10 cellular contexts compared by ENCODE assay signal in genomic region chr19:39199025-39199424, GRCh38. TPM values are rescaled to one million over a fixed set of nuclear protein-coding genes. Genes with fewer than 3 reads are reported as not detected.
DNase-seq lines count a peak whose midpoint lies in the region; ATAC-seq and TF ChIP-seq lines count a peak whose summit lies in the region.
"Had no signal": no experiment of that assay in that cellular context is flagged by ENCODE, and none has a peak within 500 bp of the region (broad histone marks: within the 10 kb centered on the region; RNA-seq: fewer than 3 reads in every experiment).

No MANE protein-coding gene starts in this region.

- no peak overlapping the region for H3K4me3 ChIP-seq in cardiac muscle cell
- no peak overlapping the region for H3K4me3 ChIP-seq in aorta (ENCODE audit: low read length in 2 of 2)

- TF ChIP-seq CTCF in cardiac muscle cell (IDR thresholded peaks at IDR 0.05; ENCODE audit: low read depth, low read length), result no peak

- DNase-seq in cardiac muscle cell (ENCODE audit: low read depth in 1 of 2, low spot score in 1 of 2) (peak; percentile 41 to 81), cardiac septum (ENCODE audit: low spot score) (no peak), caudate nucleus (lab: John Stamatoyannopoulos, UW) (peak in 42 of 61 donors; percentile 3 to 65 (median 37)), kidney glomerular epithelial cell (lab: John Stamatoyannopoulos, UW) (peak; percentile 26), aorta (no peak), RPMI8226 (no peak), NCI-H1417 treated with DMSO at 0.1 percent for 48 hours (lab: John Stamatoyannopoulos, UW) (no peak)
- DNase-seq in activated CD8-positive, alpha-beta memory T cell treated with anti-CD3 and anti-CD28 coated beads, Interleukin-2, amount 50 U/mL, for 48 hours, result no peak

- H3K27me3 ChIP-seq in cardiac muscle cell (peaks cover 16% of the 10 kb centered on the region), aorta (ENCODE audit: control insufficient read depth in 1 of 2, insufficient read depth in 2 of 2, low read length in 1 of 2) (no peaks in the 10 kb centered on the region)

- 25 to 27% methylated on average over 11 of the region's 11 CpGs for WGBS in aorta, 2 donors

- H3K27ac ChIP-seq in cardiac muscle cell (no peak overlapping the region), caudate nucleus (ENCODE audit: low read depth, low read length) (no peak overlapping the region), aorta (ENCODE audit: low read depth in 1 of 2, low read length in 2 of 2) (no peak overlapping the region)

- ATAC-seq in aorta (ENCODE audit: low FRiP score), result peak; percentile 43

- no peaks in the 10 kb centered on the region for H3K4me1 ChIP-seq in cardiac muscle cell (ENCODE audit: low read depth)
- no peaks in the 10 kb centered on the region for H3K4me1 ChIP-seq in aorta (ENCODE audit: control insufficient read depth in 1 of 2, insufficient read depth in 2 of 2, low read length in 2 of 2)

- intact Hi-C loops in cardiac septum (cut with DNase I) (no loop called here), aorta (cut with DNase I) (no loop called here)

- H3K9me3 ChIP-seq in cardiac muscle cell (ENCODE audit: low read depth) (no peaks in the 10 kb centered on the region), aorta (ENCODE audit: control insufficient read depth, low read length) (no peaks in the 10 kb centered on the region)

- H3K36me3 ChIP-seq in cardiac muscle cell (no peaks in the 10 kb centered on the region), aorta (ENCODE audit: control insufficient read depth in 1 of 2, insufficient read depth in 2 of 2, low read length in 1 of 2) (no peaks in the 10 kb centered on the region)

RNA-seq across cellular contexts. Expression of gene NCCRP1, which starts 2.3 kb away (rescaled TPM):
- total RNA-seq in cardiac muscle cell, result 10.3 and 16.1 TPM in 2 replicates
- 10.0 and 17.5 TPM in 2 replicates for polyA plus RNA-seq in cardiac muscle cell
- not detected for total RNA-seq in cardiac septum
- total RNA-seq in aorta, result not detected
- under 1 TPM in 1 of 2 donors, not detected in 1; 0.38 TPM for polyA plus RNA-seq in aorta
- total RNA-seq: OCI-LY7 had no signal

RNA-seq across cellular contexts. Expression of gene SYCN, which starts 5.0 kb away (rescaled TPM):
- total RNA-seq in cardiac muscle cell, result not detected in 2 replicates
- polyA plus RNA-seq in cardiac muscle cell, result not detected in 2 replicates
- total RNA-seq in cardiac septum, result not detected
- total RNA-seq in aorta, result not detected
- 1 to 10 TPM in 1 of 2 donors, not detected in 1; 1.6 TPM for polyA plus RNA-seq in aorta
- total RNA-seq: mesothelial cell of epicardium, OCI-LY7 had no signal

RNA-seq across cellular contexts. Expression of gene IFNL3, which starts 45.8 kb away (rescaled TPM):
- total RNA-seq in cardiac muscle cell (not detected in 2 replicates), cardiac septum (not detected), aorta (not detected)
- polyA plus RNA-seq in cardiac muscle cell (not detected in 2 replicates), aorta (not detected)
- total RNA-seq: mesothelial cell of epicardium, OCI-LY7 had no signal

RNA-seq across cellular contexts. Expression of gene IFNL4, which starts 49.6 kb away (rescaled TPM):
- total RNA-seq in cardiac muscle cell (not detected in 2 replicates), cardiac septum (not detected), aorta (not detected)
- polyA plus RNA-seq in cardiac muscle cell (0.17 TPM in 1 of 2 replicates, not detected in the other), aorta (not detected)
- total RNA-seq: OCI-LY7 had no signal

Comparison
In these comparisons a context has a peak if more than half of its experiments do, and no peak if none do; other contexts are left out.
1. DNase-seq: peak in cardiac muscle cell (2 of 2), caudate nucleus (42 of 61) and kidney glomerular epithelial cell (single experiment); none in cardiac septum (single experiment), aorta (0 of 2), RPMI8226 (single experiment), NCI-H1417 treated with DMSO at 0.1 percent for 48 hours (single experiment) and activated CD8-positive, alpha-beta memory T cell treated with anti-CD3 and anti-CD28 coated beads, Interleukin-2, amount 50 U/mL, for 48 hours (single experiment).
2. RNA of gene NCCRP1, which starts 2.3 kb away (total RNA-seq): 10.3 to 16.1 TPM in cardiac muscle cell; not detected in aorta and not detected in cardiac septum (single experiment); every median in the first group is over 10 times any median in the second.